Comparison of ENCODE assay signal across 13 cellular contexts in the genomic region with DNA sequence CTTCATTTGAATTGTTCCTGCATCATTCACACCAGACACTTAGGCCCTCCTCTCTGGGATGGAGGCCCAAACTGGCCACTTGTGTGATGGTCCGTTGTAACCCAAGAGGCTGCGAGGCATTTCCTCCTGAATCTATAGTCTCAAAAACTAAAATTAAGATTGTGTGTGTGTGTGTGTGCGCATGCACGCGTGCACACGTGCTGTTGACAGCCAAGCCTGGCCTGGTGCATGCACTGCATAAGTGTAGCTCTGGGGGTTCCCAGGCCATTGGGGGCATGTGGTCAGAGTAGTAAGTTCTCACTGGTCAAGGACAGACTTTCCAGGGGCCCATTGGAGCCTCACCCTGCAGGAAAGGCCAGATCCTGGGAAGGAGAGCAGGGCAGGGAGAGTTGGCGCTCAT. TPM values are rescaled to one million over a fixed set of nuclear protein-coding genes. Genes with fewer than 3 reads are reported as not detected.
DNase-seq lines count a peak whose midpoint lies in the region; FAIRE-seq and TF ChIP-seq lines count a peak whose summit lies in the region.
"Not testable (repeated sequence)": the region's sequence is repeated elsewhere in the genome, so short reads cannot be mapped to it uniquely, and the experiment has no call there.
"Had no signal": no experiment of that assay in that cellular context is flagged by ENCODE, and none has a peak within 500 bp of the region (broad histone marks: within the 10 kb centered on the region; RNA-seq: fewer than 3 reads in every experiment).

No MANE protein-coding gene starts in this region.

- intact Hi-C loops in spleen (cut with DNase I; ENCODE audit: low total_unique reads): not testable (repeated sequence)

- not testable (repeated sequence) for H3K27ac Mint-ChIP-seq in chondrocyte (ENCODE audit: unreplicated experiment)

- H3K9ac ChIP-seq in Karpas-422 (ENCODE audit: low read length): not testable (repeated sequence)

- not testable (repeated sequence) for H3K36me3 ChIP-seq in Karpas-422 (ENCODE audit: insufficient read depth, low read length); spleen

- TF ChIP-seq CTCF in chondrocyte (IDR thresholded peaks at IDR 0.05); spleen (IDR thresholded peaks at IDR 0.05 in 8 of 11, conservative IDR thresholded peaks at IDR 0.05 in 3 of 11): not testable (repeated sequence)

- not testable (repeated sequence) for H3K4me2 ChIP-seq in Karpas-422 (ENCODE audit: low read depth, low read length, poor library complexity, severe bottlenecking)

- not testable (repeated sequence) for H3K27me3 ChIP-seq in Karpas-422 (ENCODE audit: low read length)
- H3K27me3 ChIP-seq in spleen (replicated peaks in 1 of 7): peaks cover 0 to 12% (median 0%) of the 10 kb centered on the region in 7 donors

- not testable (repeated sequence) for H3K4me3 ChIP-seq in Karpas-422 (ENCODE audit: low read length); spleen

- DNase-seq in HTR-8/SVneo (ENCODE audit: insufficient read length, low spot score); urothelium cell line (ENCODE audit: low spot score): not testable (repeated sequence)
- DNase-seq in Karpas-422 (peak; percentile 5), chondrocyte (ENCODE audit: low spot score) (peak; percentile 51), spleen (peak; percentile 56)

- not testable (repeated sequence) for H3K36me3 Mint-ChIP-seq in chondrocyte (ENCODE audit: low read depth)

- WGBS in spleen, 5 donors: 79 to 93% (median 90%) methylated on average over 3 to 6 of the region's 7 CpGs

- H3K4me1 ChIP-seq in Karpas-422 (ENCODE audit: low read length); spleen: not testable (repeated sequence)

- H3K9me2 ChIP-seq in Karpas-422 (replicated peaks; ENCODE audit: insufficient read depth, low read length): not testable (repeated sequence)

- not testable (repeated sequence) for H2AFZ ChIP-seq in Karpas-422 (ENCODE audit: low read length)

- not testable (repeated sequence) for H3K4me1 Mint-ChIP-seq in chondrocyte (ENCODE audit: low read depth)

- not testable (repeated sequence) for TF ChIP-seq POLR2A in spleen (IDR thresholded peaks at IDR 0.05)

- not testable (repeated sequence) for H3K27ac ChIP-seq in Karpas-422 (ENCODE audit: low read length); spleen

- H3K9me3 Mint-ChIP-seq in chondrocyte (ENCODE audit: low read depth): not testable (repeated sequence)

- FAIRE-seq in HTR-8/SVneo (lab: Jason Lieb, UNC) (peak; percentile 54), urothelium cell line (lab: Jason Lieb, UNC) (peak; percentile 30)

- H3K79me2 ChIP-seq in Karpas-422 (ENCODE audit: low read length): not testable (repeated sequence)

- not testable (repeated sequence) for H3K4me3 Mint-ChIP-seq in chondrocyte (ENCODE audit: unreplicated experiment)

- H3K27me3 Mint-ChIP-seq in chondrocyte (ENCODE audit: low read depth): not testable (repeated sequence)

- H3K9me3 ChIP-seq in Karpas-422 (ENCODE audit: low read length); spleen: not testable (repeated sequence)

- H4K20me1 ChIP-seq in Karpas-422 (ENCODE audit: insufficient read depth, low read depth, low read length): not testable (repeated sequence)

RNA-seq across cellular contexts. Expression of gene BMP8A, which starts 26.5 kb away (rescaled TPM):
- not detected in 2 replicates for total RNA-seq in Karpas-422 (2014; rRNA removed; shearing (Covaris generic); ENCODE audit: low replicate concordance)
- total RNA-seq in chondrocyte: 0.12 TPM in 1 of 3 replicates, not detected in the others
- total RNA-seq in spleen: 1 to 10 TPM in 6 of 7 donors, under 1 TPM in 1; 0.79 to 2.8 (median 2.2) TPM
- polyA plus RNA-seq in spleen: under 1 TPM in 2 of 3 donors, not detected in 1; 0.06 to 0.08 TPM
- total RNA-seq: A673; CD4-positive, alpha-beta memory T cell; CD4-positive, alpha-beta T cell; Daoy had no signal
- polyA plus RNA-seq: AG04450; CD14-positive monocyte; CD4-positive, alpha-beta memory T cell; CD4-positive, CD25-positive, alpha-beta regulatory T cell; CD8-positive, alpha-beta memory T cell had no signal

RNA-seq across cellular contexts. Expression of gene PABPC4, which starts 58.7 kb away (rescaled TPM):
- 128 and 180 TPM in 2 replicates for total RNA-seq in Karpas-422 (2014; rRNA removed; shearing (Covaris generic); ENCODE audit: low replicate concordance)
- total RNA-seq in chondrocyte (240 to 256 TPM (median 243 TPM) in 3 replicates), spleen (100 to 1,000 TPM; 145 to 241 (median 172) TPM)
- 100 to 1,000 TPM; 111 to 117 (median 114) TPM for polyA plus RNA-seq in spleen
